ENCODE assay signal across 26 cellular contexts in genomic region chr3:38147434-38147833, GRCh38. TPM values are rescaled to one million over a fixed set of nuclear protein-coding genes. Genes with fewer than 3 reads are reported as not detected.
DNase-seq lines count a peak whose midpoint lies in the region; ATAC-seq and TF ChIP-seq lines count a peak whose summit lies in the region.
"Had no signal": no experiment of that assay in that cellular context is flagged by ENCODE, and none has a peak within 500 bp of the region (broad histone marks: within the 10 kb centered on the region; RNA-seq: fewer than 3 reads in every experiment).

No MANE protein-coding gene starts in this region.

- no peak for TF ChIP-seq POLR2A in heart left ventricle (IDR thresholded peaks at IDR 0.05)
- no peak for TF ChIP-seq POLR2A in upper lobe of left lung (IDR thresholded peaks at IDR 0.05)

- peaks cover 65% of the 10 kb centered on the region for H3K4me1 Mint-ChIP-seq in dendritic cell treated with granulocyte-macrophage colony-stimulating factor and Interleukin-4, amounts not matched to agents 40 ng/mL and 50 ng/mL, for 4 days (ENCODE audit: low read depth)

- DNase-seq in Right ventricle myocardium superior (no peak), heart left ventricle (no peak), NOMO-1 treated with dmso at 0.1 percent for 144 hours (lab: John Stamatoyannopoulos, UW; ENCODE audit: unreplicated experiment) (peak; percentile 71), upper lobe of left lung (no peak), A172 (ENCODE audit: low spot score) (no peak)
- no peak for DNase-seq in effector memory CD4-positive, alpha-beta T cell
- no peak for DNase-seq in stimulated activated CD4-positive, alpha-beta T cell treated with anti-CD3 and anti-CD28 coated beads, Interleukin-4, amount 100 ng/mL, for 4 hours
- DNase-seq: 8988T; activated naive CD4-positive, alpha-beta T cell treated with anti-CD3 and anti-CD28 coated beads, Interleukin-2, amount 50 U/mL, for 16 hours; amygdala; CD8-positive, alpha-beta memory T cell; NCI-H146; NCI-H748 treated with DMSO at 0.1 percent for 48 hours; small intestine; stimulated activated CD4-positive, alpha-beta T cell treated with anti-CD3 and anti-CD28 coated beads, Interleukin-1b, Interleukin-23, amount 100 ng/mL, for 48 hours; testis; uterus had no signal

- H3K27me3 ChIP-seq in heart left ventricle (no peaks in the 10 kb centered on the region), upper lobe of left lung (no peaks in the 10 kb centered on the region)
- H3K27me3 ChIP-seq in effector memory CD4-positive, alpha-beta T cell (replicated peaks; ENCODE audit: control insufficient read depth, insufficient read depth, low read length, poor library complexity, severe bottlenecking) = no peaks in the 10 kb centered on the region
- H3K27me3 ChIP-seq: right atrium auricular region, testis, uterus had no signal

- H3K27ac Mint-ChIP-seq in dendritic cell treated with granulocyte-macrophage colony-stimulating factor and Interleukin-4, amounts not matched to agents 40 ng/mL and 50 ng/mL, for 4 days = peak overlapping the region; percentile 71
- H3K27ac Mint-ChIP-seq: activated CD8-positive, alpha-beta T cell treated with anti-CD3 and anti-CD28 coated beads, Interleukin-2, amount 10 ng/mL, durations not matched to agents 7 days and 5 days; activated T-helper 2 cell treated with anti-CD3 and anti-CD28 coated beads, Interferon-gamma antibody, Interleukin-2, Interleukin-4, amounts not matched to agents 10 μg/mL and 5 μg/mL and 100 μg/mL, durations not matched to agents 14 hours and 24 hours and 36 hours; stimulated activated naive CD8-positive, alpha-beta T cell treated with anti-CD3 and anti-CD28 coated beads, Interleukin-15, Interleukin-2, amounts not matched to agents 100 ng/mL and 50 ng/mL, for 24 hours; T-helper 2 cell treated with Interferon-gamma antibody and Interleukin-4, amounts not matched to agents 5 μg/mL and 100 μg/mL, for 36 hours had no signal

- H3K27ac ChIP-seq in heart left ventricle = peak overlapping the region in 1 of 12 donors; percentile 88
- peak overlapping the region; percentile 38 to 77 (median 62) for H3K27ac ChIP-seq in upper lobe of left lung
- H3K27ac ChIP-seq in effector memory CD4-positive, alpha-beta T cell (ENCODE audit: insufficient read depth, low read length, poor library complexity, severe bottlenecking) = no peak overlapping the region
- H3K27ac ChIP-seq: KMS-11, right atrium auricular region, testis, uterus had no signal

- intact Hi-C loops in Right ventricle myocardium superior (cut with DNase I) = no loop called here
- intact Hi-C loops in heart left ventricle (cut with DNase I) = loop anchor here in 1 of 10 donors (10.0 kb wide), 1 partner anchor 87 kb away; no protein-coding TSS in a partner anchor
- intact Hi-C loops in dendritic cell treated with granulocyte-macrophage colony-stimulating factor and Interleukin-4, amounts not matched to agents 40 ng/mL and 50 ng/mL, for 4 days (cut with micrococcal nuclease) = no loop called here

- TF ChIP-seq CTCF in heart left ventricle (IDR thresholded peaks at IDR 0.05) (no peak), upper lobe of left lung (IDR thresholded peaks at IDR 0.05) (no peak)

- 87 to 95% (median 91%) methylated on average over 3 of the region's 3 CpGs for WGBS in heart left ventricle, 4 donors
- 79% methylated on average over 3 of the region's 3 CpGs for WGBS in upper lobe of left lung, 2 donors

- H3K27me3 Mint-ChIP-seq in dendritic cell treated with granulocyte-macrophage colony-stimulating factor and Interleukin-4, amounts not matched to agents 40 ng/mL and 50 ng/mL, for 4 days = no peaks in the 10 kb centered on the region
- H3K27me3 Mint-ChIP-seq: CD8-positive, alpha-beta memory T cell; stimulated activated naive CD8-positive, alpha-beta T cell treated with anti-CD3 and anti-CD28 coated beads, Interleukin-15, Interleukin-2, amounts not matched to agents 100 ng/mL and 50 ng/mL, for 24 hours had no signal

- H3K9me3 Mint-ChIP-seq in dendritic cell treated with granulocyte-macrophage colony-stimulating factor and Interleukin-4, amounts not matched to agents 40 ng/mL and 50 ng/mL, for 4 days = no peaks in the 10 kb centered on the region

- peak; percentile 25 for ATAC-seq in Right ventricle myocardium superior (ENCODE audit: poor library complexity)
- no peak for ATAC-seq in heart left ventricle
- peak in 1 of 2 donors; percentile 60 for ATAC-seq in upper lobe of left lung (ENCODE audit: low FRiP score in 2 of 2)
- ATAC-seq: activated CD8-positive, alpha-beta T cell treated with anti-CD3 and anti-CD28 coated beads, Interleukin-2, amount 10 ng/mL, durations not matched to agents 7 days and 5 days; left lobe of liver had no signal

- H3K36me3 ChIP-seq in heart left ventricle = peaks cover 0 to 4% (median 0%) of the 10 kb centered on the region in 9 donors
- H3K36me3 ChIP-seq in upper lobe of left lung = peaks cover 0 to 3% (median 1%) of the 10 kb centered on the region in 4 donors
- peaks cover 3% of the 10 kb centered on the region for H3K36me3 ChIP-seq in effector memory CD4-positive, alpha-beta T cell (ENCODE audit: control insufficient read depth, insufficient read depth, low read length)
- H3K36me3 ChIP-seq: HAP-1, right atrium auricular region, uterus had no signal

- H3K4me3 ChIP-seq in heart left ventricle = no peak overlapping the region
- H3K4me3 ChIP-seq in upper lobe of left lung = no peak overlapping the region
- no peak overlapping the region for H3K4me3 ChIP-seq in effector memory CD4-positive, alpha-beta T cell (ENCODE audit: insufficient read depth, low read depth, low read length, poor library complexity, severe bottlenecking)
- H3K4me3 ChIP-seq: HAP-1, right atrium auricular region, testis, uterus had no signal

- TF ChIP-seq EP300 in upper lobe of left lung (IDR thresholded peaks at IDR 0.05) = no peak

- H3K4me1 ChIP-seq in heart left ventricle (peaks cover 0 to 53% (median 0%) of the 10 kb centered on the region in 12 donors), upper lobe of left lung (peaks cover 0 to 9% (median 0%) of the 10 kb centered on the region in 4 donors)
- H3K4me1 ChIP-seq in effector memory CD4-positive, alpha-beta T cell (ENCODE audit: control insufficient read depth, insufficient read depth, low read length, poor library complexity, severe bottlenecking) = peaks cover 3% of the 10 kb centered on the region
- H3K4me1 ChIP-seq: HAP-1, right atrium auricular region, testis, uterus had no signal

- H3K9me3 ChIP-seq in heart left ventricle (peaks cover 0 to 18% (median 5%) of the 10 kb centered on the region in 12 donors), upper lobe of left lung (peaks cover 0 to 4% (median 0%) of the 10 kb centered on the region in 4 donors)
- peaks cover 4% of the 10 kb centered on the region for H3K9me3 ChIP-seq in effector memory CD4-positive, alpha-beta T cell (ENCODE audit: control insufficient read depth, low read length)
- H3K9me3 ChIP-seq: right atrium auricular region, testis, uterus had no signal

- peaks cover under 1% of the 10 kb centered on the region for H3K36me3 Mint-ChIP-seq in dendritic cell treated with granulocyte-macrophage colony-stimulating factor and Interleukin-4, amounts not matched to agents 40 ng/mL and 50 ng/mL, for 4 days (ENCODE audit: low read depth)

- no peak overlapping the region for H3K4me3 Mint-ChIP-seq in dendritic cell treated with granulocyte-macrophage colony-stimulating factor and Interleukin-4, amounts not matched to agents 40 ng/mL and 50 ng/mL, for 4 days
- H3K4me3 Mint-ChIP-seq: activated CD8-positive, alpha-beta T cell treated with anti-CD3 and anti-CD28 coated beads, Interleukin-2, amount 10 ng/mL, durations not matched to agents 7 days and 5 days; CD8-positive, alpha-beta memory T cell; stimulated activated naive CD8-positive, alpha-beta T cell treated with anti-CD3 and anti-CD28 coated beads, Interleukin-15, Interleukin-2, amounts not matched to agents 100 ng/mL and 50 ng/mL, for 24 hours; T-helper 2 cell treated with Interferon-gamma antibody and Interleukin-4, amounts not matched to agents 5 μg/mL and 100 μg/mL, for 36 hours had no signal

RNA-seq across cellular contexts. Expression of gene MYD88, which starts 9.0 kb away (rescaled TPM):
- total RNA-seq in Right ventricle myocardium superior (7.3 TPM), heart left ventricle (10 to 100 TPM in 3 of 9 donors, 1 to 10 TPM in 6; 5.4 to 47.2 (median 8.2) TPM), upper lobe of left lung (100 to 1,000 TPM in 2 of 6 donors, 10 to 100 TPM in 4; 38.1 to 116 (median 83.3) TPM)
- 10 to 100 TPM in 1 of 2 donors, 1 to 10 TPM in 1; 3.7 to 11.7 TPM for polyA plus RNA-seq in heart left ventricle
- 0.93 and 2.1 TPM in 2 replicates for total RNA-seq in A172 (2014; rRNA removed; shearing (Covaris generic))

RNA-seq across cellular contexts. Expression of gene ACAA1, which starts 10.5 kb away (rescaled TPM):
- total RNA-seq in Right ventricle myocardium superior (111 TPM), heart left ventricle (100 to 1,000 TPM in 7 of 9 donors, 10 to 100 TPM in 2; 84.4 to 139 (median 105) TPM), upper lobe of left lung (100 to 1,000 TPM in 4 of 6 donors, 10 to 100 TPM in 2; 67.1 to 170 (median 116) TPM)
- 100 to 1,000 TPM in 1 of 2 donors, 10 to 100 TPM in 1; 62.7 to 136 TPM for polyA plus RNA-seq in heart left ventricle
- 17.7 and 18.1 TPM in 2 replicates for total RNA-seq in A172 (2014; rRNA removed; shearing (Covaris generic))

RNA-seq across cellular contexts. Expression of gene OXSR1, which starts 17.9 kb away (rescaled TPM):
- total RNA-seq in Right ventricle myocardium superior (24.0 TPM), heart left ventricle (10 to 100 TPM; 21.4 to 38.3 (median 31.7) TPM), upper lobe of left lung (10 to 100 TPM; 26.6 to 43.7 (median 31.6) TPM)
- polyA plus RNA-seq in heart left ventricle = 10 to 100 TPM; 10.4 to 32.6 TPM
- total RNA-seq in A172 (2014; rRNA removed; shearing (Covaris generic)) = 38.8 and 44.7 TPM in 2 replicates
